22 cellular contexts compared by ENCODE assay signal in the genomic region with DNA sequence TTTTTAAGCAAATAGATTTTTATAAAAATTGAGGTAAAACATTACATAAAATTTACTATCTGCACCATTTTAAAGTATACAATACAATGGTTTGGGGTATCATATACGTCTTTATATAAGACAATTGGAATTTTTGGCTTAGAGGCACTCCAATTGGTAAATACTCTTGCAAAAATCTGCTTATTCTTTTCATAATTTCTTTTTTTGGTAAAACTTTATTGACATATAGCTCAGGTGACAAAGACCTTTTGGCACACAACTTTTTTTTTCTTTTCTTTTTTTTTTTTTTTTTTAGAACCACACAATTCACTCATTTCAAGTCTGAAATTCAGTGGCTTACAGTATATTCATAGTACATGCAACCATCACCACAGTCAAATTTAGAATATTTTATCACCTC.
"Had no signal": no experiment of that assay in that cellular context is flagged by ENCODE, and none has a peak within 500 bp of the region (broad histone marks: within the 10 kb centered on the region; RNA-seq: fewer than 3 reads in every experiment).

No MANE protein-coding gene starts in this region.

- DNase-seq: cortex of kidney; effector CD4-positive, alpha-beta T cell; hypothalamus; immature natural killer cell; islet precursor cell; left ventricle myocardium superior; lower lobe of right lung; natural killer cell; sigmoid colon; spleen; stimulated activated CD4-positive, alpha-beta T cell treated with anti-CD3 and anti-CD28 coated beads, Interleukin-4, amount 100 ng/mL, for 4 hours; stimulated activated naive CD4-positive, alpha-beta T cell; stomach; thyroid gland; trophoblast cell had no signal

- H3K4me1 ChIP-seq: lower lobe of right lung, parathyroid adenoma, prostate gland, sigmoid colon, stomach, vagina had no signal

- H2AFZ ChIP-seq: parathyroid adenoma had no signal

- H3K4me1 Mint-ChIP-seq: immature natural killer cell, neural crest cell had no signal

- H3K9me3 ChIP-seq: lower lobe of right lung, neutrophil, prostate gland, right atrium auricular region, sigmoid colon, spleen, stomach, thyroid gland, vagina had no signal

- H3K36me3 ChIP-seq: prostate gland, thyroid gland, vagina had no signal

- FAIRE-seq: frontal cortex had no signal

- H3K36me3 Mint-ChIP-seq: natural killer cell had no signal

- H3K27ac ChIP-seq: lower lobe of right lung, neutrophil, parathyroid adenoma, prostate gland, right atrium auricular region, sigmoid colon, stomach, thyroid gland, vagina had no signal

- H3K4me3 Mint-ChIP-seq: immature natural killer cell, natural killer cell, neural crest cell had no signal

- ATAC-seq: left ventricle myocardium superior, lower lobe of right lung, natural killer cell had no signal

- H3K79me2 ChIP-seq: parathyroid adenoma had no signal

- H3K27me3 ChIP-seq: neutrophil, right atrium auricular region, sigmoid colon, spleen, stomach, thyroid gland, vagina had no signal

- H3K4me3 ChIP-seq: lower lobe of right lung, prostate gland, right atrium auricular region, sigmoid colon, spleen, stomach, thyroid gland, vagina had no signal

- H3K27ac Mint-ChIP-seq: immature natural killer cell, natural killer cell had no signal

- H3K9ac ChIP-seq: parathyroid adenoma had no signal

- H3K9me3 Mint-ChIP-seq: immature natural killer cell, natural killer cell, neural crest cell had no signal
